ENCODE assay signal across 8 cellular contexts in genomic region chr14:61252354-61253063, GRCh38. TPM values are rescaled to one million over a fixed set of nuclear protein-coding genes. Genes with fewer than 3 reads are reported as not detected.
A peak's percentile ranks its signal among the peaks of the same experiment; 100 is the strongest.
DNase-seq lines count a peak whose midpoint lies in the region; ATAC-seq and FAIRE-seq lines count a peak whose summit lies in the region.

No MANE protein-coding gene starts in this region.

- H3K36me3 ChIP-seq in BLaER1: no peaks in the 10 kb centered on the region

- H4K20me1 ChIP-seq in BLaER1: no peaks in the 10 kb centered on the region

- no peaks in the 10 kb centered on the region for H3K9me3 ChIP-seq in BLaER1

- no peak overlapping the region for H3K4me3 ChIP-seq in BLaER1

- peaks cover 22% of the 10 kb centered on the region for H3K4me1 ChIP-seq in BLaER1

- peak; percentile 54 for DNase-seq in GM19239 (ENCODE audit: insufficient read length, low spot score)
- DNase-seq in NCI-H446 treated with DMSO at 0.1 percent for 48 hours (lab: John Stamatoyannopoulos, UW): peak; percentile 47
- DNase-seq in activated CD4-positive, CD25-positive, alpha-beta regulatory T cell treated with anti-CD3 and anti-CD28 coated beads, Interleukin-2, amount 50 U/mL, for 16 hours (ENCODE audit: low read depth, low spot score): peak; percentile 22
- peak; percentile 79 for DNase-seq in cerebellar cortex (ENCODE audit: low spot score)
- peak; percentile 74 for DNase-seq in left lobe of liver (ENCODE audit: low spot score)
- peak; percentile 63 for DNase-seq in stimulated activated CD4-positive, alpha-beta T cell treated with anti-CD3 and anti-CD28 coated beads, Interleukin-4, amount 100 ng/mL, for 24 hours

- no peak overlapping the region for H3K9ac ChIP-seq in BLaER1

- H3K4me2 ChIP-seq in BLaER1: peak overlapping the region; percentile 64

- peak; percentile 84 for FAIRE-seq in GM19239 (lab: Jason Lieb, UNC)

- ATAC-seq in HG03354 (IDR thresholded peaks at IDR 0.05; ENCODE audit: poor library complexity, severe bottlenecking, unreplicated experiment) (peak; percentile 97), left lobe of liver (peak; percentile 100)

- H3K27ac ChIP-seq in BLaER1: no peak overlapping the region

- no peaks in the 10 kb centered on the region for H3K27me3 ChIP-seq in BLaER1

RNA-seq across cellular contexts. Expression of gene TMEM30B, which starts 28.6 kb away (rescaled TPM):
- total RNA-seq in left lobe of liver: 10.5 TPM

Comparison
In these comparisons a context has a peak if more than half of its experiments do, and no peak if none do; other contexts are left out.
1. DNase-seq: peak in every context shown above with its lines; median percentile 79 in cerebellar cortex; 74 in left lobe of liver; 63 in stimulated activated CD4-positive, alpha-beta T cell treated with anti-CD3 and anti-CD28 coated beads, Interleukin-4, amount 100 ng/mL, for 24 hours; 54 in GM19239; 47 in NCI-H446 treated with DMSO at 0.1 percent for 48 hours; 22 in activated CD4-positive, CD25-positive, alpha-beta regulatory T cell treated with anti-CD3 and anti-CD28 coated beads, Interleukin-2, amount 50 U/mL, for 16 hours.